ENCODE assay signal across 9 cellular contexts in the genomic region with DNA sequence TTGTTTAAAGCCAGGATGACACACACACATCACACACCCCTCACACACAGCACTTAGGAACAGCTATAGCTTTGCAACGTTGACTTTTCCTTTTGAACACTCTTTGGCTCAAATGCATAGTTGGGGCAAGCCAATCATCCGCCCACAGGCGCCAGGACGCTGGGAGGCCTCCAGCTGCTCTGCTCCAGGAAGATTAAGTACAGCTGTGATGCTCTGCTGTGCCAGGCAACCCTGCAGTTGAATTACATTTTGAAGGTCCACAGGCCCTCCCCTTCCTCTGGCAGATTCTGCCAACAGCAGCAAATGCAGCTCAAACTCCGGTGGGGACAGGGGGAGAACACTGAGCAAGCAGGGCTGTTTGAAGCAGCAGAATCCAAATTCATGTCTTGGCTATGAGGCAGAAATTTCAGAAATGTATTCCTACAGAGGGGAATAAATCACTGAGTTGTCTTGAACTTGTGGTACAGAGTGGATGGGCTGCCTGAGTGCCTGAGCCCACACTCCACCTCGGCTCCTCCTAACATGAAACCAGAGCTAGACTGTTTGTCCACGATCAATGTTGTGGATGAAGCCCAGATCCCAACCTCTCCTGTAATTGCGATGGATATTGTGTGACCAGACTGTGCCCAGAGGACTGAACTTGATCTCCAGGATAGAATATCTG.
DNase-seq lines count a peak whose midpoint lies in the region; ATAC-seq and TF ChIP-seq lines count a peak whose summit lies in the region.
"Had no signal": no experiment of that assay in that cellular context is flagged by ENCODE, and none has a peak within 500 bp of the region (broad histone marks: within the 10 kb centered on the region; RNA-seq: fewer than 3 reads in every experiment).

No MANE protein-coding gene starts in this region.

- H3K4me3 ChIP-seq in muscle layer of duodenum (ENCODE audit: low read depth in 1 of 2, low read length in 2 of 2) (no peak overlapping the region), uterus (no peak overlapping the region)

- DNase-seq in NCI-H748 (lab: John Stamatoyannopoulos, UW; ENCODE audit: unreplicated experiment), result peak; percentile 13
- no peak for DNase-seq in NCI-H748 treated with DMSO at 0.1 percent for 48 hours (lab: John Stamatoyannopoulos, UW)
- DNase-seq in dermis blood vessel endothelial cell, result peak; percentile 64
- DNase-seq in uterus, result peak; percentile 81 to 83
- no peak for DNase-seq in WTC11 (ENCODE audit: low spot score)
- DNase-seq in OCI-M2 (lab: John Stamatoyannopoulos, UW; ENCODE audit: unreplicated experiment), result no peak
- no peak for DNase-seq in GDM1 (lab: John Stamatoyannopoulos, UW)
- DNase-seq: naive thymus-derived CD4-positive, alpha-beta T cell had no signal

- no peak for TF ChIP-seq POLR2A in uterus (IDR thresholded peaks at IDR 0.05)

- no peak overlapping the region for H3K4me3 Mint-ChIP-seq in WTC11
- H3K4me3 Mint-ChIP-seq: naive thymus-derived CD4-positive, alpha-beta T cell had no signal

- no peaks in the 10 kb centered on the region for H3K4me1 Mint-ChIP-seq in WTC11

- TF ChIP-seq CTCF in uterus (IDR thresholded peaks at IDR 0.05) (no peak), WTC11 (IDR thresholded peaks at IDR 0.05) (no peak)

- CTCF ChIA-PET in WTC11 (lab: Charles Lee), result no interaction called here

- POLR2A ChIA-PET in WTC11 (lab: Charles Lee), result interaction anchor here (0.6 kb wide), 1 partner anchor 36 kb away, joined by 4 read pairs; no protein-coding TSS in a partner anchor

- no peak overlapping the region for H3K27ac Mint-ChIP-seq in WTC11

- no peaks in the 10 kb centered on the region for H3K36me3 ChIP-seq in muscle layer of duodenum (ENCODE audit: control insufficient read depth in 1 of 2, insufficient read depth in 2 of 2, low read length in 2 of 2)
- H3K36me3 ChIP-seq in uterus, result no peaks in the 10 kb centered on the region

- H3K9me3 Mint-ChIP-seq in WTC11, result no peaks in the 10 kb centered on the region

- H3K9me3 ChIP-seq in muscle layer of duodenum (ENCODE audit: control insufficient read depth in 1 of 2, low read length in 2 of 2) (no peaks in the 10 kb centered on the region), uterus (no peaks in the 10 kb centered on the region)

- intact Hi-C loops in uterus (cut with DNase I; ENCODE audit: low total_unique reads), result no loop called here

- H3K4me1 ChIP-seq in muscle layer of duodenum (ENCODE audit: control insufficient read depth in 1 of 2, insufficient read depth in 2 of 2, low read length in 2 of 2) (peaks cover 20 to 36% of the 10 kb centered on the region in 2 donors), uterus (peaks cover 14 to 26% of the 10 kb centered on the region in 2 donors)

- H3K36me3 Mint-ChIP-seq in WTC11, result no peaks in the 10 kb centered on the region
- H3K36me3 Mint-ChIP-seq: naive thymus-derived CD4-positive, alpha-beta T cell had no signal

- no peak; the same call in 1 of the 2 replicates for ATAC-seq in WTC11
- ATAC-seq: naive thymus-derived CD4-positive, alpha-beta T cell had no signal

- peaks cover 5% of the 10 kb centered on the region for H3K27me3 Mint-ChIP-seq in WTC11 (ENCODE audit: low read depth)
- H3K27me3 Mint-ChIP-seq: naive thymus-derived CD4-positive, alpha-beta T cell had no signal

- H3K27ac ChIP-seq in muscle layer of duodenum (ENCODE audit: low read length) (peak overlapping the region; percentile 68), uterus (peak overlapping the region; percentile 89 to 92)

- no peaks in the 10 kb centered on the region for H3K27me3 ChIP-seq in muscle layer of duodenum (ENCODE audit: low read depth, low read length)
- no peaks in the 10 kb centered on the region for H3K27me3 ChIP-seq in uterus

TF ChIP-seq in WTC11, 78 proteins besides CTCF, POLR2A, EP300 and RAD21:
- TF ChIP-seq FOXP1 (CRISPR knock-in tag; IDR thresholded peaks at IDR 0.05; ENCODE audit: borderline replicate concordance) (no peak), ERG (CRISPR knock-in tag; IDR thresholded peaks at IDR 0.05) (no peak), CREM (CRISPR knock-in tag; IDR thresholded peaks at IDR 0.05) (no peak), ZNF263 (CRISPR knock-in tag; IDR thresholded peaks at IDR 0.05; ENCODE audit: low read depth) (no peak), TEAD4 (CRISPR knock-in tag; IDR thresholded peaks at IDR 0.05) (no peak), NFYB (CRISPR knock-in tag; conservative IDR thresholded peaks at IDR 0.05; ENCODE audit: low read depth) (no peak)
- TF ChIP-seq, protein P1, sequence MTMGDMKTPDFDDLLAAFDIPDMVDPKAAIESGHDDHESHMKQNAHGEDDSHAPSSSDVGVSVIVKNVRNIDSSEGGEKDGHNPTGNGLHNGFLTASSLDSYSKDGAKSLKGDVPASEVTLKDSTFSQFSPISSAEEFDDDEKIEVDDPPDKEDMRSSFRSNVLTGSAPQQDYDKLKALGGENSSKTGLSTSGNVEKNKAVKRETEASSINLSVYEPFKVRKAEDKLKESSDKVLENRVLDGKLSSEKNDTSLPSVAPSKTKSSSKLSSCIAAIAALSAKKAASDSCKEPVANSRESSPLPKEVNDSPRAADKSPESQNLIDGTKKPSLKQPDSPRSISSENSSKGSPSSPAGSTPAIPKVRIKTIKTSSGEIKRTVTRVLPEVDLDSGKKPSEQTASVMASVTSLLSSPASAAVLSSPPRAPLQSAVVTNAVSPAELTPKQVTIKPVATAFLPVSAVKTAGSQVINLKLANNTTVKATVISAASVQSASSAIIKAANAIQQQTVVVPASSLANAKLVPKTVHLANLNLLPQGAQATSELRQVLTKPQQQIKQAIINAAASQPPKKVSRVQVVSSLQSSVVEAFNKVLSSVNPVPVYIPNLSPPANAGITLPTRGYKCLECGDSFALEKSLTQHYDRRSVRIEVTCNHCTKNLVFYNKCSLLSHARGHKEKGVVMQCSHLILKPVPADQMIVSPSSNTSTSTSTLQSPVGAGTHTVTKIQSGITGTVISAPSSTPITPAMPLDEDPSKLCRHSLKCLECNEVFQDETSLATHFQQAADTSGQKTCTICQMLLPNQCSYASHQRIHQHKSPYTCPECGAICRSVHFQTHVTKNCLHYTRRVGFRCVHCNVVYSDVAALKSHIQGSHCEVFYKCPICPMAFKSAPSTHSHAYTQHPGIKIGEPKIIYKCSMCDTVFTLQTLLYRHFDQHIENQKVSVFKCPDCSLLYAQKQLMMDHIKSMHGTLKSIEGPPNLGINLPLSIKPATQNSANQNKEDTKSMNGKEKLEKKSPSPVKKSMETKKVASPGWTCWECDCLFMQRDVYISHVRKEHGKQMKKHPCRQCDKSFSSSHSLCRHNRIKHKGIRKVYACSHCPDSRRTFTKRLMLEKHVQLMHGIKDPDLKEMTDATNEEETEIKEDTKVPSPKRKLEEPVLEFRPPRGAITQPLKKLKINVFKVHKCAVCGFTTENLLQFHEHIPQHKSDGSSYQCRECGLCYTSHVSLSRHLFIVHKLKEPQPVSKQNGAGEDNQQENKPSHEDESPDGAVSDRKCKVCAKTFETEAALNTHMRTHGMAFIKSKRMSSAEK (CRISPR knock-in tag; IDR thresholded peaks at IDR 0.05; ENCODE audit: borderline replicate concordance), result no peak
- TF ChIP-seq, protein P2, sequence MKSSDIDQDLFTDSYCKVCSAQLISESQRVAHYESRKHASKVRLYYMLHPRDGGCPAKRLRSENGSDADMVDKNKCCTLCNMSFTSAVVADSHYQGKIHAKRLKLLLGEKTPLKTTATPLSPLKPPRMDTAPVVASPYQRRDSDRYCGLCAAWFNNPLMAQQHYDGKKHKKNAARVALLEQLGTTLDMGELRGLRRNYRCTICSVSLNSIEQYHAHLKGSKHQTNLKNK (CRISPR knock-in tag; IDR thresholded peaks at IDR 0.05), result no peak

Comparison
In these comparisons a context has a peak if more than half of its experiments do, and no peak if none do; other contexts are left out.
1. DNase-seq: peak in NCI-H748 (single experiment), dermis blood vessel endothelial cell (single experiment) and uterus (2 of 2); none in NCI-H748 treated with DMSO at 0.1 percent for 48 hours (single experiment), WTC11 (single experiment), OCI-M2 (single experiment) and GDM1 (single experiment).